In genomic region chr9:9846538-9846937, GRCh38 we compare ENCODE assay signal across 11 cellular contexts.
DNase-seq lines count a peak whose midpoint lies in the region; ATAC-seq and TF ChIP-seq lines count a peak whose summit lies in the region.
"Had no signal": no experiment of that assay in that cellular context is flagged by ENCODE, and none has a peak within 500 bp of the region (broad histone marks: within the 10 kb centered on the region; RNA-seq: fewer than 3 reads in every experiment).

No MANE protein-coding gene starts in this region.

- no peak overlapping the region for H3K27ac ChIP-seq in testis
- H3K27ac ChIP-seq: C4-2B had no signal

- no peaks in the 10 kb centered on the region for H3K9me3 ChIP-seq in testis

- WGBS in testis, 2 donors: 56 to 61% methylated on average over 1 of the region's 1 CpG

- TF ChIP-seq CTCF in GM12865 (IDR thresholded peaks at IDR 0.05; ENCODE audit: insufficient read depth, low read depth, low read length, missing control alignments) (no peak), testis (IDR thresholded peaks at IDR 0.05) (no peak)

- no peak for TF ChIP-seq POLR2A in testis (IDR thresholded peaks at IDR 0.05)

- intact Hi-C loops in testis (cut with DNase I; ENCODE audit: low total_unique reads): no loop called here

- no peaks in the 10 kb centered on the region for H3K4me1 ChIP-seq in testis

- DNase-seq in GM12865 (ENCODE audit: low read depth): peak; percentile 28
- peak; percentile 12 for DNase-seq in KBM-7
- no peak for DNase-seq in NCI-H446 treated with DMSO at 0.1 percent for 48 hours (lab: John Stamatoyannopoulos, UW)
- no peak for DNase-seq in testis
- no peak for DNase-seq in T-helper 9 cell
- no peak for DNase-seq in activated naive CD4-positive, alpha-beta T cell treated with Interleukin-2 at 50 U/mL for 16 hours
- DNase-seq: activated gamma-delta T cell, dermis blood vessel endothelial cell had no signal

- in situ Hi-C loops in KBM-7 (cut with MboI; ENCODE audit: low pct_unique_long_range_greater_than_20kb, low sequenced_read_pairs): no loop called here

- peak; percentile 93 for ATAC-seq in GM19395 (IDR thresholded peaks at IDR 0.05; ENCODE audit: unreplicated experiment)
- peak; percentile 74 for ATAC-seq in HG02884 (IDR thresholded peaks at IDR 0.05; ENCODE audit: unreplicated experiment)

- H3K4me3 ChIP-seq in GM12865 (ENCODE audit: low read depth, low read length): no peak overlapping the region
- no peak overlapping the region for H3K4me3 ChIP-seq in testis

- H3K27me3 ChIP-seq in testis: no peaks in the 10 kb centered on the region

- H3K36me3 ChIP-seq in testis (ENCODE audit: low read depth, missing control alignments): no peaks in the 10 kb centered on the region

Comparison
In these comparisons a context has a peak if more than half of its experiments do, and no peak if none do; other contexts are left out.
1. DNase-seq: peak in GM12865 (single experiment) and KBM-7 (single experiment); none in NCI-H446 treated with DMSO at 0.1 percent for 48 hours (single experiment), testis (single experiment), T-helper 9 cell (single experiment) and activated naive CD4-positive, alpha-beta T cell treated with Interleukin-2 at 50 U/mL for 16 hours (single experiment).